26 cellular contexts compared by ENCODE assay signal in genomic region chr17:21351366-21352065, GRCh38. TPM values are rescaled to one million over a fixed set of nuclear protein-coding genes. Genes with fewer than 3 reads are reported as not detected.
DNase-seq lines count a peak whose midpoint lies in the region; ATAC-seq and TF ChIP-seq lines count a peak whose summit lies in the region.
"Had no signal": no experiment of that assay in that cellular context is flagged by ENCODE, and none has a peak within 500 bp of the region (broad histone marks: within the 10 kb centered on the region; RNA-seq: fewer than 3 reads in every experiment).

No MANE protein-coding gene starts in this region.

- H3K4me1 Mint-ChIP-seq in stimulated activated naive B cell treated with anti-CD40 and anti-IgM and Interleukin-4, amounts not matched to agents 10 μg/mL and 1 μg/mL and 100 μg/mL, for 72 hours = peaks cover 4 to 6% of the 10 kb centered on the region in 2 donors
- H3K4me1 Mint-ChIP-seq in HFFc6 (ENCODE audit: low read depth) = no peaks in the 10 kb centered on the region; the same call in 1 of the 2 replicates
- H3K4me1 Mint-ChIP-seq: mesothelial cell of epicardium had no signal

- H3K36me3 ChIP-seq in BLaER1 treated with 17β-estradiol and CSF1 and Interleukin-3, amounts not matched to agents 10 nM and 100 nM = no peaks in the 10 kb centered on the region
- H3K36me3 ChIP-seq: BE2C, left ventricle myocardium inferior, uterus had no signal

- peak overlapping the region in 9 of 11 experiments; percentile 22 to 67 (median 54); a peak in 15 of 22 replicates for H3K4me2 ChIP-seq in BLaER1 treated with 17β-estradiol and CSF1 and Interleukin-3, amounts not matched to agents 10 nM and 100 nM

- no peak overlapping the region for H3K4me3 ChIP-seq in BLaER1 treated with 17β-estradiol and CSF1 and Interleukin-3, amounts not matched to agents 10 nM and 100 nM
- H3K4me3 ChIP-seq: left ventricle myocardium inferior, psoas muscle, uterus had no signal

- no peak overlapping the region for H3K4me3 Mint-ChIP-seq in stimulated activated naive B cell treated with anti-CD40 and anti-IgM and Interleukin-4, amounts not matched to agents 10 μg/mL and 1 μg/mL and 100 μg/mL, for 72 hours
- H3K4me3 Mint-ChIP-seq in HFFc6 = no peak overlapping the region
- H3K4me3 Mint-ChIP-seq: central memory CD8-positive, alpha-beta T cell; mesothelial cell of epicardium; naive thymus-derived CD4-positive, alpha-beta T cell; stimulated activated memory B cell treated with anti-CD40 and anti-IgM and Interleukin-4, amounts not matched to agents 10 μg/mL and 1 μg/mL and 100 μg/mL, for 72 hours had no signal

- no peaks in the 10 kb centered on the region; a peak in 1 of 22 replicates for H4K20me1 ChIP-seq in BLaER1 treated with 17β-estradiol and CSF1 and Interleukin-3, amounts not matched to agents 10 nM and 100 nM

- no peaks in the 10 kb centered on the region for H3K36me3 Mint-ChIP-seq in stimulated activated naive B cell treated with anti-CD40 and anti-IgM and Interleukin-4, amounts not matched to agents 10 μg/mL and 1 μg/mL and 100 μg/mL, for 72 hours
- H3K36me3 Mint-ChIP-seq in HFFc6 (ENCODE audit: low read depth) = no peaks in the 10 kb centered on the region
- H3K36me3 Mint-ChIP-seq: mesothelial cell of epicardium; naive thymus-derived CD4-positive, alpha-beta T cell; stimulated activated memory B cell treated with anti-CD40 and anti-IgM and Interleukin-4, amounts not matched to agents 10 μg/mL and 1 μg/mL and 100 μg/mL, for 72 hours had no signal

- H3K9me3 Mint-ChIP-seq in stimulated activated naive B cell treated with anti-CD40 and anti-IgM and Interleukin-4, amounts not matched to agents 10 μg/mL and 1 μg/mL and 100 μg/mL, for 72 hours = peaks cover 0 to 3% of the 10 kb centered on the region in 2 donors
- H3K9me3 Mint-ChIP-seq in HFFc6 = no peaks in the 10 kb centered on the region; the same call in 1 of the 2 replicates
- H3K9me3 Mint-ChIP-seq: central memory CD8-positive, alpha-beta T cell; mesothelial cell of epicardium had no signal

- H3K27me3 Mint-ChIP-seq in stimulated activated naive B cell treated with anti-CD40 and anti-IgM and Interleukin-4, amounts not matched to agents 10 μg/mL and 1 μg/mL and 100 μg/mL, for 72 hours = peaks cover 11 to 18% of the 10 kb centered on the region in 2 donors
- H3K27me3 Mint-ChIP-seq in HFFc6 (ENCODE audit: insufficient read depth) = peaks cover 8% of the 10 kb centered on the region
- H3K27me3 Mint-ChIP-seq: central memory CD8-positive, alpha-beta T cell; naive thymus-derived CD4-positive, alpha-beta T cell had no signal

- no peaks in the 10 kb centered on the region for H3K27me3 ChIP-seq in BLaER1 treated with 17β-estradiol and CSF1 and Interleukin-3, amounts not matched to agents 10 nM and 100 nM
- H3K27me3 ChIP-seq: BE2C, uterus had no signal

- no peak overlapping the region; a peak in 1 of 22 replicates for H3K9ac ChIP-seq in BLaER1 treated with 17β-estradiol and CSF1 and Interleukin-3, amounts not matched to agents 10 nM and 100 nM

- H3K4me1 ChIP-seq in BLaER1 treated with 17β-estradiol and CSF1 and Interleukin-3, amounts not matched to agents 10 nM and 100 nM = peaks cover 4 to 66% (median 54%) of the 10 kb centered on the region in 10 experiments; a peak in 19 of 20 replicates
- H3K4me1 ChIP-seq: BE2C, psoas muscle, uterus had no signal

- peak overlapping the region; percentile 59 for H3K27ac Mint-ChIP-seq in stimulated activated naive B cell treated with anti-CD40 and anti-IgM and Interleukin-4, amounts not matched to agents 10 μg/mL and 1 μg/mL and 100 μg/mL, for 72 hours
- no peak overlapping the region for H3K27ac Mint-ChIP-seq in HFFc6
- H3K27ac Mint-ChIP-seq: mesothelial cell of epicardium; stimulated activated memory B cell treated with anti-CD40 and anti-IgM and Interleukin-4, amounts not matched to agents 10 μg/mL and 1 μg/mL and 100 μg/mL, for 72 hours had no signal

- peak overlapping the region in 4 of 11 experiments; percentile 7 to 19 (median 11); a peak in 3 of 22 replicates for H3K27ac ChIP-seq in BLaER1 treated with 17β-estradiol and CSF1 and Interleukin-3, amounts not matched to agents 10 nM and 100 nM
- H3K27ac ChIP-seq: left ventricle myocardium inferior, psoas muscle, RWPE1, uterus had no signal

- no peak for ATAC-seq in stimulated activated naive B cell treated with anti-CD40 and anti-IgM and Interleukin-4, amounts not matched to agents 10 μg/mL and 1 μg/mL and 100 μg/mL, for 72 hours (replicated peaks)
- ATAC-seq in HG03039 (IDR thresholded peaks at IDR 0.05; ENCODE audit: unreplicated experiment) = no peak
- ATAC-seq: naive thymus-derived CD4-positive, alpha-beta T cell; psoas muscle; stimulated activated memory B cell treated with anti-CD40 and anti-IgM and Interleukin-4, amounts not matched to agents 10 μg/mL and 1 μg/mL and 100 μg/mL, for 72 hours had no signal

- no peaks in the 10 kb centered on the region for H3K9me3 ChIP-seq in BLaER1 treated with 17β-estradiol and CSF1 and Interleukin-3, amounts not matched to agents 10 nM and 100 nM (replicated peaks in 1 of 11)
- H3K9me3 ChIP-seq: BE2C, left ventricle myocardium inferior, psoas muscle, uterus had no signal

- DNase-seq in MV-4-11 (lab: John Stamatoyannopoulos, UW) (peak; percentile 20), mesenteric fat pad (ENCODE audit: low spot score) (peak; percentile 72), NCI-H2107 treated with DMSO at 0.1 percent for 48 hours (lab: John Stamatoyannopoulos, UW; ENCODE audit: unreplicated experiment) (no peak), HFFc6 (no peak)
- no peak for DNase-seq in stimulated activated naive B cell treated with anti-CD40 and anti-IgM and Interleukin-4, amounts not matched to agents 10 μg/mL and 1 μg/mL and 100 μg/mL, for 72 hours
- DNase-seq: activated CD4-positive, alpha-beta T cell treated with anti-CD3 and anti-CD28 coated beads, Interleukin-2, amount 50 U/mL, for 1 hour; activated CD4-positive, CD25-positive, alpha-beta regulatory T cell; activated gamma-delta T cell treated with Interleukin-2 at 50 U/mL for 16 hours; activated T-cell treated with anti-CD3 and anti-CD28 coated beads, Interleukin-2, amount 50 U/mL, for 48 hours; BE2C; COR-L47; HCEC 1CT; left ventricle myocardium inferior; NCI-H1092; NCI-H1694 treated with DMSO at 0.1 percent for 48 hours; nucleus accumbens; uterus had no signal

- TF ChIP-seq CTCF in HFFc6 (IDR thresholded peaks at IDR 0.05) = no peak

RNA-seq across cellular contexts. Expression of gene KCNJ12, which starts 24.6 kb away (rescaled TPM):
- 2.5 TPM for total RNA-seq in mesenteric fat pad
- total RNA-seq in HFFc6 (2021; fragmentation: NEBNext Ultra II Directional; extraction: Animal tissue kit (Norgen Biotek cat#: 25700)) = not detected
- total RNA-seq: T-helper 1 cell treated with Interleukin-12 subunit alpha and Interleukin-12 subunit beta and Interleukin-4 antibody, amounts not matched to agents 30 ng/mL and 1 ng/mL, for 36 hours had no signal

Comparison
In these comparisons a context has a peak if more than half of its experiments do, and no peak if none do; other contexts are left out.
1. DNase-seq: peak in MV-4-11 (single experiment) and mesenteric fat pad (single experiment); none in stimulated activated naive B cell treated with anti-CD40 and anti-IgM and Interleukin-4, amounts not matched to agents 10 μg/mL and 1 μg/mL and 100 μg/mL, for 72 hours (single experiment), NCI-H2107 treated with DMSO at 0.1 percent for 48 hours (single experiment) and HFFc6 (single experiment).